8 cellular contexts compared by ENCODE assay signal in the genomic region with DNA sequence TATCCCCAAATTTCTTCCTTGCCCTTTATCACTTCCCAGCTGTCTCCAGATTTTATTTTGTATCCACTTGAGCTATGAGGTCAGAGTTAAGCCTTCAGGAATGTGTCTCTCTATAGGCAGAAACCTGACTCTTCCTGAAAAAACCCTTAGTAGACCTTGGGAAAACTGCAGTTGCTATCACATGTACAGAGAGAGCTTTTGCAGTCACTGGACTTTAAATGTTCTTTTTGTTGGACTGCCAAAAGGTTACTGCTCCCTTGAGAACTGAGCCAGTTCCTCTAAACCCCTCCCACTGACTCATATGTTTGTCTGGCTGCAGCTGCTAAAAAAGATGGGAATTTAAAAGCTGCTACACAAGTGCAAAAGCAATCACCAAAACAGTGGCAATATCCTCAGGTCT.
DNase-seq lines count a peak whose midpoint lies in the region; ATAC-seq, FAIRE-seq and TF ChIP-seq lines count a peak whose summit lies in the region.

No MANE protein-coding gene starts in this region.

- H3K27me3 Mint-ChIP-seq in type B pancreatic cell: no peaks in the 10 kb centered on the region
- peaks cover 4% of the 10 kb centered on the region for H3K27me3 Mint-ChIP-seq in activated naive CD4-positive, alpha-beta T cell treated with anti-CD3 and anti-CD28 coated beads, Interleukin-2, amount 10 ng/mL, durations not matched to agents 7 days and 5 days

- H3K9ac ChIP-seq in mammary epithelial cell (ENCODE audit: insufficient read depth, low read length): peak overlapping the region; percentile 48

- peak; percentile 83 to 87 for ATAC-seq in A549
- ATAC-seq in right lobe of liver: peak; percentile 66 to 98 (median 82)
- no peak for ATAC-seq in HG02970 (IDR thresholded peaks at IDR 0.05; ENCODE audit: low FRiP score, unreplicated experiment)
- ATAC-seq in HG02763 (IDR thresholded peaks at IDR 0.05; ENCODE audit: unreplicated experiment): no peak

- H2AFZ ChIP-seq in mammary epithelial cell (ENCODE audit: low read depth, low read length): peak overlapping the region; percentile 31

- H3K36me3 ChIP-seq in mammary epithelial cell (ENCODE audit: insufficient read depth, low read length) (no peaks in the 10 kb centered on the region), right lobe of liver (no peaks in the 10 kb centered on the region)

- H3K36me3 Mint-ChIP-seq in type B pancreatic cell: no peaks in the 10 kb centered on the region
- no peaks in the 10 kb centered on the region for H3K36me3 Mint-ChIP-seq in activated naive CD4-positive, alpha-beta T cell treated with anti-CD3 and anti-CD28 coated beads, Interleukin-2, amount 10 ng/mL, durations not matched to agents 7 days and 5 days

- dilution Hi-C loops in mammary epithelial cell (cut with HindIII; ENCODE audit: low sequenced_read_pairs): no loop called here

- DNase-seq in A549 (ENCODE audit: low read depth in 1 of 2, low spot score in 1 of 2) (peak; percentile 35 to 49), mammary epithelial cell (peak; percentile 93), right lobe of liver (no peak), type B pancreatic cell (ENCODE audit: extremely low spot score, unreplicated experiment) (no peak)
- DNase-seq in activated naive CD4-positive, alpha-beta T cell treated with anti-CD3 and anti-CD28 coated beads, Interleukin-2, amount 10 ng/mL, durations not matched to agents 7 days and 5 days: no peak

- no peak for TF ChIP-seq POLR2A in A549 (IDR thresholded peaks at IDR 0.05; ENCODE audit: low read length)
- TF ChIP-seq POLR2A in right lobe of liver (IDR thresholded peaks at IDR 0.05): no peak

- TF ChIP-seq EP300 in A549 (IDR thresholded peaks at IDR 0.05) (no peak; a peak in 1 of 5 replicates), Ishikawa (IDR thresholded peaks at IDR 0.05; ENCODE audit: borderline replicate concordance) (no peak)

- no peaks in the 10 kb centered on the region for H3K9me3 ChIP-seq in A549
- no peaks in the 10 kb centered on the region for H3K9me3 ChIP-seq in mammary epithelial cell (replicated peaks; ENCODE audit: insufficient read depth, low read length)
- H3K9me3 ChIP-seq in right lobe of liver: no peaks in the 10 kb centered on the region

- H3K4me1 ChIP-seq in A549 (peaks cover 29% of the 10 kb centered on the region), mammary epithelial cell (ENCODE audit: insufficient read depth, low read length) (peaks cover 33% of the 10 kb centered on the region), right lobe of liver (no peaks in the 10 kb centered on the region)

- in situ Hi-C loops in mammary epithelial cell (cut with MboI; ENCODE audit: low sequenced_read_pairs in 2 of 2): no loop called here

- peak; percentile 59 for FAIRE-seq in A549 (lab: Jason Lieb, UNC)

- TF ChIP-seq RAD21 in A549 (conservative IDR thresholded peaks at IDR 0.05 in 1 of 2, IDR thresholded peaks at IDR 0.05 in 1 of 2) (no peak), Ishikawa (IDR thresholded peaks at IDR 0.05; ENCODE audit: low read depth) (no peak)

- H3K27me3 ChIP-seq in mammary epithelial cell (ENCODE audit: insufficient read depth, low read length) (no peaks in the 10 kb centered on the region), right lobe of liver (no peaks in the 10 kb centered on the region)

- H3K4me1 Mint-ChIP-seq in type B pancreatic cell (ENCODE audit: unreplicated experiment): peaks cover 21% of the 10 kb centered on the region
- peaks cover 3% of the 10 kb centered on the region for H3K4me1 Mint-ChIP-seq in activated naive CD4-positive, alpha-beta T cell treated with anti-CD3 and anti-CD28 coated beads, Interleukin-2, amount 10 ng/mL, durations not matched to agents 7 days and 5 days

- CTCF ChIA-PET in A549 (lab: Yijun Ruan, JAX): interaction anchor here (1.4 to 2.7 kb wide), 4 partner anchors 11 to 213 kb away, joined by 7 to 14 read pairs (median 10); no protein-coding TSS in a partner anchor
- CTCF ChIA-PET in mammary epithelial cell (lab: Charles Lee; ENCODE audit: low non-redundant PET): interaction anchor here (1.0 kb wide), 2 partner anchors 28 to 213 kb away, joined by 3 to 6 read pairs; no protein-coding TSS in a partner anchor
- CTCF ChIA-PET in activated naive CD4-positive, alpha-beta T cell treated with anti-CD3 and anti-CD28 coated beads, Interleukin-2, amount 10 ng/mL, durations not matched to agents 7 days and 5 days (lab: Charles Lee): interaction anchor here (0.6 to 0.8 kb wide), 2 partner anchors 213 to 1279 kb away, joined by 3 read pairs; no protein-coding TSS in a partner anchor

- no TSS peak for BruUV-seq in mammary epithelial cell (replicated peaks; lab: Mats Ljungman, UMichigan)

- no peak overlapping the region for H3K4me3 ChIP-seq in A549
- H3K4me3 ChIP-seq in mammary epithelial cell (replicated peaks in 1 of 3; ENCODE audit: insufficient read depth in 1 of 3, low read depth in 2 of 3, low read length in 3 of 3): no peak overlapping the region
- no peak overlapping the region for H3K4me3 ChIP-seq in right lobe of liver

- intact Hi-C loops in mammary epithelial cell (cut with micrococcal nuclease) (no loop called here), right lobe of liver (cut with DNase I) (no loop called here)

- POLR2A ChIA-PET in A549 (lab: Yijun Ruan, JAX): interaction anchor here (0.7 to 1.2 kb wide), 5 partner anchors 8 to 316 kb away, joined by 3 to 8 read pairs (median 5); no protein-coding TSS in a partner anchor

- peak overlapping the region; percentile 61 to 73 for H3K27ac ChIP-seq in A549
- peak overlapping the region; percentile 69 for H3K27ac ChIP-seq in mammary epithelial cell (ENCODE audit: insufficient read depth, low read depth, low read length)
- H3K27ac ChIP-seq in right lobe of liver: peak overlapping the region in 2 of 3 donors; percentile 14 to 44

- H3K9me3 Mint-ChIP-seq in type B pancreatic cell: no peaks in the 10 kb centered on the region
- no peaks in the 10 kb centered on the region for H3K9me3 Mint-ChIP-seq in activated naive CD4-positive, alpha-beta T cell treated with anti-CD3 and anti-CD28 coated beads, Interleukin-2, amount 10 ng/mL, durations not matched to agents 7 days and 5 days

- H3K4me2 ChIP-seq in A549 (peak overlapping the region; percentile 76), mammary epithelial cell (ENCODE audit: insufficient read depth, low read depth, low read length) (peak overlapping the region; percentile 50)

- H4K20me1 ChIP-seq in mammary epithelial cell (ENCODE audit: insufficient read depth, low read length): no peaks in the 10 kb centered on the region

- H3K79me2 ChIP-seq in mammary epithelial cell (ENCODE audit: insufficient read depth, low read length): no peaks in the 10 kb centered on the region

- TF ChIP-seq CTCF in A549 (IDR thresholded peaks at IDR 0.05): no peak
- no peak for TF ChIP-seq CTCF in mammary epithelial cell (conservative IDR thresholded peaks at IDR 0.05 in 1 of 2, IDR thresholded peaks at IDR 0.05 in 1 of 2; ENCODE audit: extremely low read depth in 1 of 2, insufficient read depth in 1 of 2, low read depth in 1 of 2, low read length in 2 of 2)
- TF ChIP-seq CTCF in right lobe of liver (IDR thresholded peaks at IDR 0.05): no peak
- no peak for TF ChIP-seq CTCF in type B pancreatic cell (conservative IDR thresholded peaks at IDR 0.05)

- H3K4me3 Mint-ChIP-seq in type B pancreatic cell: peak overlapping the region; percentile 23
- no peak overlapping the region for H3K4me3 Mint-ChIP-seq in activated naive CD4-positive, alpha-beta T cell treated with anti-CD3 and anti-CD28 coated beads, Interleukin-2, amount 10 ng/mL, durations not matched to agents 7 days and 5 days

- peak overlapping the region; percentile 13 for H3K27ac Mint-ChIP-seq in type B pancreatic cell
- H3K27ac Mint-ChIP-seq in activated naive CD4-positive, alpha-beta T cell treated with anti-CD3 and anti-CD28 coated beads, Interleukin-2, amount 10 ng/mL, durations not matched to agents 7 days and 5 days: no peak overlapping the region

TF ChIP-seq in A549, 52 proteins besides CTCF, POLR2A, EP300 and RAD21:
- TF ChIP-seq FOSL2 (IDR thresholded peaks at IDR 0.05): no peak
- 0 out of 2 replicates have a peak, but pooled peaks have one; percentile 30 for TF ChIP-seq FOSL2 (CRISPR knock-in tag; IDR thresholded peaks at IDR 0.05)
- no peak for TF ChIP-seq TP53 (CRISPR knock-in tag; IDR thresholded peaks at IDR 0.05)

TF ChIP-seq in Ishikawa, 13 proteins besides CTCF, POLR2A, EP300 and RAD21:
- TF ChIP-seq, protein P1, sequence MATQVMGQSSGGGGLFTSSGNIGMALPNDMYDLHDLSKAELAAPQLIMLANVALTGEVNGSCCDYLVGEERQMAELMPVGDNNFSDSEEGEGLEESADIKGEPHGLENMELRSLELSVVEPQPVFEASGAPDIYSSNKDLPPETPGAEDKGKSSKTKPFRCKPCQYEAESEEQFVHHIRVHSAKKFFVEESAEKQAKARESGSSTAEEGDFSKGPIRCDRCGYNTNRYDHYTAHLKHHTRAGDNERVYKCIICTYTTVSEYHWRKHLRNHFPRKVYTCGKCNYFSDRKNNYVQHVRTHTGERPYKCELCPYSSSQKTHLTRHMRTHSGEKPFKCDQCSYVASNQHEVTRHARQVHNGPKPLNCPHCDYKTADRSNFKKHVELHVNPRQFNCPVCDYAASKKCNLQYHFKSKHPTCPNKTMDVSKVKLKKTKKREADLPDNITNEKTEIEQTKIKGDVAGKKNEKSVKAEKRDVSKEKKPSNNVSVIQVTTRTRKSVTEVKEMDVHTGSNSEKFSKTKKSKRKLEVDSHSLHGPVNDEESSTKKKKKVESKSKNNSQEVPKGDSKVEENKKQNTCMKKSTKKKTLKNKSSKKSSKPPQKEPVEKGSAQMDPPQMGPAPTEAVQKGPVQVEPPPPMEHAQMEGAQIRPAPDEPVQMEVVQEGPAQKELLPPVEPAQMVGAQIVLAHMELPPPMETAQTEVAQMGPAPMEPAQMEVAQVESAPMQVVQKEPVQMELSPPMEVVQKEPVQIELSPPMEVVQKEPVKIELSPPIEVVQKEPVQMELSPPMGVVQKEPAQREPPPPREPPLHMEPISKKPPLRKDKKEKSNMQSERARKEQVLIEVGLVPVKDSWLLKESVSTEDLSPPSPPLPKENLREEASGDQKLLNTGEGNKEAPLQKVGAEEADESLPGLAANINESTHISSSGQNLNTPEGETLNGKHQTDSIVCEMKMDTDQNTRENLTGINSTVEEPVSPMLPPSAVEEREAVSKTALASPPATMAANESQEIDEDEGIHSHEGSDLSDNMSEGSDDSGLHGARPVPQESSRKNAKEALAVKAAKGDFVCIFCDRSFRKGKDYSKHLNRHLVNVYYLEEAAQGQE (IDR thresholded peaks at IDR 0.05; ENCODE audit: low read depth): no peak
- 0 out of 2 replicates have a peak, but pooled peaks have one; percentile 28 for TF ChIP-seq TEAD4 (IDR thresholded peaks at IDR 0.05)
- TF ChIP-seq TCF12 (IDR thresholded peaks at IDR 0.05; ENCODE audit: low read depth): no peak
- TF ChIP-seq NFIC (IDR thresholded peaks at IDR 0.05): 0 out of 2 replicates have a peak, but pooled peaks have one; percentile 12
- TF ChIP-seq FOXM1 (IDR thresholded peaks at IDR 0.05; ENCODE audit: borderline replicate concordance, low read depth): no peak

Comparison
In these comparisons a context has a peak if more than half of its experiments do, and no peak if none do; other contexts are left out.
1. ATAC-seq: peak in A549 (2 of 2) and right lobe of liver (4 of 4); none in HG02970 (single experiment) and HG02763 (single experiment).
2. DNase-seq: peak in A549 (2 of 2) and mammary epithelial cell (single experiment); none in right lobe of liver (0 of 3), type B pancreatic cell (single experiment) and activated naive CD4-positive, alpha-beta T cell treated with anti-CD3 and anti-CD28 coated beads, Interleukin-2, amount 10 ng/mL, durations not matched to agents 7 days and 5 days (single experiment).
3. Peak in every context shown above with its lines, with median percentiles within 50 percentile points of each other: H3K27ac ChIP-seq.